Comparison of ENCODE assay signal across 8 cellular contexts in genomic region chr14:59483819-59484610, GRCh38. TPM values are rescaled to one million over a fixed set of nuclear protein-coding genes. Genes with fewer than 3 reads are reported as not detected.
DNase-seq lines count a peak whose midpoint lies in the region; ATAC-seq and TF ChIP-seq lines count a peak whose summit lies in the region.

Gene JKAMP (plus strand): TSS chr14:59484517. CDS start chr14:59484590, 73 bp downstream.
Gene L3HYPDH (minus strand): TSS chr14:59484408. CDS start chr14:59484316, 92 bp downstream.

- peak; percentile 66 to 75 for TF ChIP-seq POLR2A in Peyer's patch (IDR thresholded peaks at IDR 0.05)

- DNase-seq in Peyer's patch (peak; percentile 99), myocyte (ENCODE audit: low read depth) (peak; percentile 98)
- DNase-seq in activated T-cell treated with anti-CD3 and anti-CD28 coated beads, Interleukin-2, amount 50 U/mL, for 48 hours, result peak; percentile 98
- peak; percentile 89 to 96 for DNase-seq in stimulated activated CD8-positive, alpha-beta memory T cell treated with anti-CD3 and anti-CD28 coated beads, Interleukin-7, amount 100 ng/mL, for 48 hours (ENCODE audit: extremely low read depth in 1 of 2, low read depth in 1 of 2)

- H3K27ac ChIP-seq in DOHH2 (ENCODE audit: low read depth, low read length), result peak within 1 kb of the TSS; percentile 30; the same call in 1 of the 2 replicates
- peak within 1 kb of the TSS; percentile 82 for H3K27ac ChIP-seq in KOPT-K1 (ENCODE audit: low read depth, low read length, poor library complexity, severe bottlenecking)
- H3K27ac ChIP-seq in Peyer's patch, result peak within 1 kb of the TSS; percentile 73 to 93 (median 89)

- H3K36me3 ChIP-seq in DOHH2 (ENCODE audit: control insufficient read depth, low read length) (peaks cover 34% of the 10 kb centered on the region), KOPT-K1 (ENCODE audit: insufficient read depth, low read length) (peaks cover 18% of the 10 kb centered on the region), Peyer's patch (peaks cover 0 to 10% (median 0%) of the 10 kb centered on the region in 3 donors)

- H3K9me3 ChIP-seq in DOHH2 (ENCODE audit: control insufficient read depth, insufficient read depth, low read length) (no peaks in the 10 kb centered on the region), KOPT-K1 (ENCODE audit: insufficient read depth, low read length, poor library complexity, severe bottlenecking) (no peaks in the 10 kb centered on the region), Peyer's patch (no peaks in the 10 kb centered on the region)

- ATAC-seq in GM21786 (IDR thresholded peaks at IDR 0.05; ENCODE audit: unreplicated experiment), result peak; percentile 81
- ATAC-seq in esophagus mucosa, result peak; percentile 98

- peaks cover 59% of the 10 kb centered on the region for H3K79me2 ChIP-seq in DOHH2 (ENCODE audit: control insufficient read depth, low read length)

- no peaks in the 10 kb centered on the region for H3K27me3 ChIP-seq in DOHH2 (ENCODE audit: control insufficient read depth, low read length)
- no peaks in the 10 kb centered on the region for H3K27me3 ChIP-seq in Peyer's patch

- no peaks in the 10 kb centered on the region for H3F3A ChIP-seq in DOHH2 (ENCODE audit: control insufficient read depth, insufficient read depth)

- no peaks in the 10 kb centered on the region for H4K20me1 ChIP-seq in DOHH2 (ENCODE audit: control insufficient read depth, insufficient read depth, low read depth, low read length)

- H3K4me1 ChIP-seq in DOHH2 (ENCODE audit: control insufficient read depth, low read length), result peaks cover 45% of the 10 kb centered on the region
- H3K4me1 ChIP-seq in Peyer's patch, result peaks cover 0 to 56% (median 9%) of the 10 kb centered on the region in 4 donors

- H3K9me2 ChIP-seq in DOHH2 (replicated peaks; ENCODE audit: control insufficient read depth, low read length), result no peaks in the 10 kb centered on the region

- H3K4me3 ChIP-seq in DOHH2 (ENCODE audit: low read length), result peak within 1 kb of the TSS; percentile 83
- peak within 1 kb of the TSS; percentile 68 to 93 (median 76) for H3K4me3 ChIP-seq in Peyer's patch

- TF ChIP-seq CTCF in DOHH2 (IDR thresholded peaks at IDR 0.05; ENCODE audit: low read depth, low read length, poor library complexity, severe bottlenecking) (peak; percentile 84), Peyer's patch (IDR thresholded peaks at IDR 0.05) (peak in 5 of 6 experiments; percentile 51 to 71 (median 57))

- H3K4me2 ChIP-seq in DOHH2 (ENCODE audit: low read length), result peak within 1 kb of the TSS; percentile 79

RNA-seq across cellular contexts. Expression of gene JKAMP, which starts in this region (rescaled TPM):
- 10 to 100 TPM; 24.8 to 70.4 (median 59.8) TPM for total RNA-seq in Peyer's patch
- 14.6 TPM for total RNA-seq in esophagus mucosa
- total RNA-seq in myocyte, result 132 and 141 TPM in 2 replicates
- 65.6 TPM for polyA plus RNA-seq in myocyte (2012)

RNA-seq across cellular contexts. Expression of gene L3HYPDH, which starts in this region (rescaled TPM):
- total RNA-seq in Peyer's patch (10 to 100 TPM; 17.3 to 86.6 (median 43.3) TPM), esophagus mucosa (11.5 TPM), myocyte (44.3 and 58.1 TPM in 2 replicates)
- polyA plus RNA-seq in myocyte (2012), result 37.1 TPM

Comparison
In these comparisons a context has a peak if more than half of its experiments do, and no peak if none do; other contexts are left out.
1. Peak in every context shown above with its lines: DNase-seq, ATAC-seq, H3K4me3 ChIP-seq and H3K27ac ChIP-seq.
2. H3K27ac ChIP-seq: peak in every context shown above with its lines; median percentile 89 in Peyer's patch; 82 in KOPT-K1; 30 in DOHH2.